Comparison of ENCODE assay signal across 32 cellular contexts in genomic region chr22:36257308-36257707, GRCh38. TPM values are rescaled to one million over a fixed set of nuclear protein-coding genes. Genes with fewer than 3 reads are reported as not detected.
DNase-seq lines count a peak whose midpoint lies in the region; ATAC-seq and TF ChIP-seq lines count a peak whose summit lies in the region.
"Had no signal": no experiment of that assay in that cellular context is flagged by ENCODE, and none has a peak within 500 bp of the region (broad histone marks: within the 10 kb centered on the region; RNA-seq: fewer than 3 reads in every experiment).

No MANE protein-coding gene starts in this region.

- intact Hi-C loops in heart right ventricle (cut with DNase I) = loop anchor here in 2 of 10 donors (5.0 to 10.0 kb wide), 2 partner anchors 53 to 60 kb away; partner anchors contain the start of gene APOL4 (in 1 of the 2)
- intact Hi-C loops in left cardiac atrium (cut with DNase I) = no loop called here
- intact Hi-C loops in stomach (cut with DNase I; ENCODE audit: low total_unique reads) = no loop called here

- peak overlapping the region; percentile 56; the same call in 1 of the 2 replicates for H3K9ac ChIP-seq in OCI-LY3 (ENCODE audit: low read length)
- H3K9ac ChIP-seq: BLaER1 had no signal

- no peak overlapping the region for H3K4me3 ChIP-seq in heart right ventricle
- H3K4me3 ChIP-seq in OCI-LY3 (ENCODE audit: low read length) = peak overlapping the region; percentile 64
- no peak overlapping the region for H3K4me3 ChIP-seq in stomach
- H3K4me3 ChIP-seq: BLaER1, dorsolateral prefrontal cortex, lung had no signal

- H3K9me3 Mint-ChIP-seq in central memory CD8-positive, alpha-beta T cell = no peaks in the 10 kb centered on the region
- H3K9me3 Mint-ChIP-seq: activated naive CD4-positive, alpha-beta T cell treated with anti-CD3 and anti-CD28 coated beads for 36 hours; brain; naive thymus-derived CD8-positive, alpha-beta T cell; stimulated activated memory B cell treated with anti-CD40 and anti-IgM and Interleukin-4, amounts not matched to agents 10 μg/mL and 1 μg/mL and 100 μg/mL, for 72 hours had no signal

- no peaks in the 10 kb centered on the region for H3K27me3 Mint-ChIP-seq in central memory CD8-positive, alpha-beta T cell
- H3K27me3 Mint-ChIP-seq: brain; naive thymus-derived CD8-positive, alpha-beta T cell; stimulated activated memory B cell treated with anti-CD40 and anti-IgM and Interleukin-4, amounts not matched to agents 10 μg/mL and 1 μg/mL and 100 μg/mL, for 72 hours had no signal

- peak overlapping the region; percentile 75 for H3K4me2 ChIP-seq in OCI-LY3 (ENCODE audit: low read length)
- H3K4me2 ChIP-seq: BLaER1 had no signal

- peaks cover 13 to 81% (median 60%) of the 10 kb centered on the region in 9 donors for H3K4me1 ChIP-seq in heart right ventricle
- H3K4me1 ChIP-seq in OCI-LY3 (ENCODE audit: low read length) = peaks cover 62% of the 10 kb centered on the region
- H3K4me1 ChIP-seq in stomach = peaks cover 39 to 70% (median 51%) of the 10 kb centered on the region in 4 donors

- no peaks in the 10 kb centered on the region for H3K9me3 ChIP-seq in heart right ventricle
- H3K9me3 ChIP-seq in OCI-LY3 (ENCODE audit: insufficient read depth, low read length) = no peaks in the 10 kb centered on the region
- H3K9me3 ChIP-seq in stomach = no peaks in the 10 kb centered on the region
- H3K9me3 ChIP-seq: BLaER1 had no signal

- peaks cover 0 to 59% (median 5%) of the 10 kb centered on the region in 9 donors for H3K36me3 ChIP-seq in heart right ventricle
- H3K36me3 ChIP-seq in OCI-LY3 (replicated peaks; ENCODE audit: low read depth, low read length) = peaks cover 78% of the 10 kb centered on the region
- peaks cover 0 to 62% (median 46%) of the 10 kb centered on the region in 4 donors for H3K36me3 ChIP-seq in stomach
- H3K36me3 ChIP-seq: BLaER1 had no signal

- H3K4me3 Mint-ChIP-seq in central memory CD8-positive, alpha-beta T cell = no peak overlapping the region
- H3K4me3 Mint-ChIP-seq: activated naive CD4-positive, alpha-beta T cell treated with anti-CD3 and anti-CD28 coated beads for 36 hours; brain; stimulated activated memory B cell treated with anti-CD40 and anti-IgM and Interleukin-4, amounts not matched to agents 10 μg/mL and 1 μg/mL and 100 μg/mL, for 72 hours had no signal

- H3K27ac ChIP-seq in heart right ventricle (peak overlapping the region in 7 of 10 donors; percentile 1 to 86 (median 57)), OCI-LY3 (ENCODE audit: low read length) (peak overlapping the region; percentile 74), stomach (peak overlapping the region in 3 of 5 donors; percentile 62 to 75 (median 65))
- H3K27ac ChIP-seq: BLaER1 had no signal

- no peak for ATAC-seq in heart right ventricle
- ATAC-seq in left cardiac atrium = no peak
- ATAC-seq in central memory CD8-positive, alpha-beta T cell (replicated peaks; ENCODE audit: extremely low read depth, poor library complexity, severe bottlenecking) = no peak
- no peak for ATAC-seq in HG03571 (IDR thresholded peaks at IDR 0.05; ENCODE audit: unreplicated experiment)
- ATAC-seq: naive thymus-derived CD8-positive, alpha-beta T cell; stimulated activated memory B cell treated with anti-CD40 and anti-IgM and Interleukin-4, amounts not matched to agents 10 μg/mL and 1 μg/mL and 100 μg/mL, for 72 hours had no signal

- H3K4me1 Mint-ChIP-seq in central memory CD8-positive, alpha-beta T cell = peaks cover 61% of the 10 kb centered on the region

- no peaks in the 10 kb centered on the region for H3K27me3 ChIP-seq in heart right ventricle
- H3K27me3 ChIP-seq in OCI-LY3 (ENCODE audit: low read depth, low read length) = no peaks in the 10 kb centered on the region
- H3K27me3 ChIP-seq in stomach = no peaks in the 10 kb centered on the region
- H3K27me3 ChIP-seq: BLaER1, dorsolateral prefrontal cortex had no signal

- peaks cover 43% of the 10 kb centered on the region for H3K36me3 Mint-ChIP-seq in central memory CD8-positive, alpha-beta T cell (ENCODE audit: insufficient read depth)
- H3K36me3 Mint-ChIP-seq: brain had no signal

- peaks cover 91% of the 10 kb centered on the region for H3K79me2 ChIP-seq in OCI-LY3 (ENCODE audit: low read length)

- DNase-seq in heart right ventricle (no peak), left cardiac atrium (no peak), stomach (no peak), COLO829 (ENCODE audit: low spot score) (no peak)
- DNase-seq in central memory CD8-positive, alpha-beta T cell (ENCODE audit: low spot score in 2 of 2) = no peak
- no peak for DNase-seq in stimulated activated CD4-positive, alpha-beta T cell treated with anti-CD3 and anti-CD28 coated beads, Interleukin-15, amount 100 ng/mL, for 24 hours
- DNase-seq: activated CD4-positive, CD25-positive, alpha-beta regulatory T cell; activated naive CD4-positive, alpha-beta T cell treated with anti-CD3 and anti-CD28 coated beads for 36 hours; amniotic stem cell; COR-L47; DMS53; dorsolateral prefrontal cortex; foreskin melanocyte; kidney glomerular epithelial cell; naive thymus-derived CD8-positive, alpha-beta T cell; NCI-H1092; NCI-H1694; NCI-H2171; NCI-H82; RPMI8226; stimulated activated CD4-positive, alpha-beta T cell treated with anti-CD3 and anti-CD28 coated beads, Interleukin-4, amount 100 ng/mL, for 4 hours had no signal

- H3K27ac Mint-ChIP-seq in central memory CD8-positive, alpha-beta T cell (ENCODE audit: low read depth) = peak overlapping the region; percentile 53
- H3K27ac Mint-ChIP-seq: activated naive CD4-positive, alpha-beta T cell treated with anti-CD3 and anti-CD28 coated beads for 36 hours had no signal

- TF ChIP-seq CTCF in heart right ventricle (IDR thresholded peaks at IDR 0.05) (no peak), OCI-LY3 (IDR thresholded peaks at IDR 0.05; ENCODE audit: low read depth, low read length) (no peak), stomach (IDR thresholded peaks at IDR 0.05) (no peak)

- H2AFZ ChIP-seq in OCI-LY3 (ENCODE audit: low read depth, low read length) = no peak overlapping the region

- peaks cover 43% of the 10 kb centered on the region for H4K20me1 ChIP-seq in OCI-LY3 (ENCODE audit: insufficient read depth, low read length)
- H4K20me1 ChIP-seq: BLaER1 had no signal

- 74 to 92% methylated on average over 7 to 8 of the region's 8 CpGs for WGBS in heart right ventricle, 2 donors
- 72 to 91% (median 74%) methylated on average over 7 to 8 of the region's 8 CpGs for WGBS in stomach, 5 donors

- TF ChIP-seq EP300 in stomach (IDR thresholded peaks at IDR 0.05) = no peak

- TF ChIP-seq POLR2A in stomach (IDR thresholded peaks at IDR 0.05) = no peak

RNA-seq across cellular contexts. Expression of gene APOL1, which starts 4.4 kb away (rescaled TPM):
- total RNA-seq in heart right ventricle (100 to 1,000 TPM in 1 of 10 donors, 10 to 100 TPM in 8, 1 to 10 TPM in 1; 9.8 to 121 (median 16.4) TPM), left cardiac atrium (10 to 100 TPM; 26.5 to 40.7 TPM), stomach (10 to 100 TPM in 4 of 5 donors, 1 to 10 TPM in 1; 5.2 to 87.5 (median 38.2) TPM)
- polyA plus RNA-seq in heart right ventricle (10 to 100 TPM; 18.3 to 18.7 TPM), stomach (10 to 100 TPM in 2 of 3 donors, 1 to 10 TPM in 1; 7.3 to 58.1 (median 38.9) TPM)

RNA-seq across cellular contexts. Expression of gene APOL2, which starts 18.0 kb away (rescaled TPM):
- 100 to 1,000 TPM in 1 of 10 donors, 10 to 100 TPM in 9; 30.9 to 215 (median 53.3) TPM for total RNA-seq in heart right ventricle
- polyA plus RNA-seq in heart right ventricle = 10 to 100 TPM; 28.6 to 55.5 TPM
- total RNA-seq in left cardiac atrium = 10 to 100 TPM; 43.8 to 43.9 TPM
- 100 to 1,000 TPM in 1 of 5 donors, 10 to 100 TPM in 4; 11.6 to 101 (median 44.9) TPM for total RNA-seq in stomach
- 10 to 100 TPM; 18.8 to 36.9 (median 20.7) TPM for polyA plus RNA-seq in stomach

RNA-seq across cellular contexts. Expression of gene APOL4, which starts 55.7 kb away (rescaled TPM):
- 10 to 100 TPM in 2 of 10 donors, 1 to 10 TPM in 7, not detected in 1; 1.6 to 22.6 (median 4.9) TPM for total RNA-seq in heart right ventricle
- 1 to 10 TPM; 3.6 to 4.2 TPM for polyA plus RNA-seq in heart right ventricle
- 10 to 100 TPM; 10.8 to 11.4 TPM for total RNA-seq in left cardiac atrium
- 10 to 100 TPM in 1 of 5 donors, 1 to 10 TPM in 2, not detected in 2; 1.2 to 13.2 (median 3.6) TPM for total RNA-seq in stomach
- 10 to 100 TPM in 1 of 3 donors, 1 to 10 TPM in 2; 8.2 to 12.7 (median 9.7) TPM for polyA plus RNA-seq in stomach
- total RNA-seq: HT1080; mononuclear cell; naive thymus-derived CD8-positive, alpha-beta T cell; NCI-H460; OCI-LY7; SK-MEL-5 had no signal
- polyA plus RNA-seq: naive thymus-derived CD8-positive, alpha-beta T cell had no signal
